ENCODE assay signal across 1 cellular context in the genomic region with DNA sequence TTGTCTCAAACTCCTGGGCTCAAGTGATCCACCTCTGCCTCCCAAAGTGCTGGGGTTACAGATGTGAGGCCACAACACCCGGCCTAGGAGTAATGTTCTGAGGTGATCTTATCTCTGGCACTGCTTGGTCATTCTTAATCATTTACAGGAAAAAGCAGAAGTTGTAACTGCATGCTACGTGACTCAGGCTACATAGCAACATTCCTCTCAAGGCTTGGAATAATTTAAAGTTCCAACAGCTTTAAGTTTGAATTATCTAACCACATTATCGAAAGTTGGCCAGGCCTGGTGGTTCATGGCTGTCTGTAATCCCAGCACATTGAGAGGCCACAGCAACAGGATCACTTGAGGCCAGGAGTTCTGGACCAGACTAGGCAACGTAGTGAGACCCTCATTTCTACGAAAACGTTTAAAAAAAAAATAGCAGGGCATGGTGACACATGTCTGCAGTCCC.
TF ChIP-seq lines count a peak whose summit lies in the region.

No MANE protein-coding gene starts in this region.

TF ChIP-seq in IMR-90, 13 proteins besides CTCF, POLR2A, EP300 and RAD21 (continued from another document):
- TF ChIP-seq BHLHE40 (IDR thresholded peaks at IDR 0.05; ENCODE audit: low read depth, low read length) = no peak
- TF ChIP-seq FOS (IDR thresholded peaks at IDR 0.05; ENCODE audit: low read depth, low read length) = peak; percentile 63; the same call in 1 of the 2 replicates
TF ChIP-seq in IMR-90: peak in this region for 2.
